ENCODE assay signal across 8 cellular contexts in the genomic region with DNA sequence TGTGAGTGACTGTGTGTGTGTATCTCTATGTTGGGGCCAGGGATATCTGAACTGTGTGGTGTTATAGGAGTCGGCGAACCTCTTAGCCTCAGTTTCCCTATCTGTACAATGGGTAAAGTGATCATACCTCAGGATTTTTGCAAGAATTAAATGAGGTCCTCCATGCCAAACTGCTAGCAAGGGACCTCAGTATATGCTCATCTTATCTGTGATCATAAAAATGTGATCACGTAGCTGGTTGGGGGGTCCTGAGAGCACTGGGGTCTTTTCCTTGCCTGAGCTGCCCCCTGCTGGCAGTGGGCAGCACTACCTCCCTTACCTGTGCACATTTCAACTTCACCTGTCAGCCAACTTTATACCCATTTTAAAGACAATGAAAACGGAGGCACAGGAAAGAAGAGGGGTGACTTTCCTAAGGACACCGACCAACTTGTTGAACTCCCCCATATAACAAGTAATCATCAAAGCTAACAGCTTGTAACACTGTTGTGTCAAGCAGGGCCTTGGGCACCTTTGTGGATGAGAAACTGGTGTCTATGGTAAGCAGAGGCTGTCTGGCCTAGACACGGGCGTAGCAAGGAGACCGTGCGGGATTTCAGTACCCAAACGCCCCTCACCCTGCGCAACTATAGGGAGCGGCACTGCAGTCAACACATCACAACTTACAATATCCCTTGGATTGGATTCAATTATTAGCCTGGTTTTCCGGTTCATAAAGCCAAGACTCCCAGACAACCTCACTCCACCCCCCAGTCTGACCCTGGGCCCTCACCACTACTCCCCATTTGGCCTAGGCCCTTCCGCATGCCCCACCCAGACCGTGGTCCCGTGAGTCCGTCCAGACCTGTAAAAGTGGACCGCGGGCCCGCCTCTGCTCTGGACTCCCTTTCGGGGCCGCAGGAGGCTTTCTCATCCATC. TPM values are rescaled to one million over a fixed set of nuclear protein-coding genes. Genes with fewer than 3 reads are reported as not detected.
DNase-seq lines count a peak whose midpoint lies in the region; ATAC-seq and TF ChIP-seq lines count a peak whose summit lies in the region.

No MANE protein-coding gene starts in this region.

- H3K27me3 ChIP-seq in left ventricle myocardium inferior (ENCODE audit: low read depth): no peaks in the 10 kb centered on the region
- H3K27me3 ChIP-seq in psoas muscle (ENCODE audit: insufficient read depth in 3 of 3, low read length in 2 of 3): no peaks in the 10 kb centered on the region

- H3K4me3 Mint-ChIP-seq in activated naive CD8-positive, alpha-beta T cell: peak overlapping the region; percentile 89

- H3K27me3 Mint-ChIP-seq in activated naive CD8-positive, alpha-beta T cell: no peaks in the 10 kb centered on the region

- peaks cover 25% of the 10 kb centered on the region for H3K4me1 ChIP-seq in left ventricle myocardium inferior
- peaks cover 24% of the 10 kb centered on the region for H3K4me1 ChIP-seq in psoas muscle

- TF ChIP-seq CTCF in left ventricle myocardium inferior (IDR thresholded peaks at IDR 0.05; ENCODE audit: borderline replicate concordance): peak; percentile 72
- TF ChIP-seq CTCF in psoas muscle (IDR thresholded peaks at IDR 0.05): peak; percentile 69

- H3K36me3 Mint-ChIP-seq in activated naive CD8-positive, alpha-beta T cell: no peaks in the 10 kb centered on the region

- peak; percentile 22 for DNase-seq in stimulated activated CD4-positive, alpha-beta T cell treated with anti-CD3 and anti-CD28 coated beads, Interleukin-12 subunit alpha, Interleukin-12 subunit beta, amount 100 ng/mL, for 4 hours
- no peak for DNase-seq in stimulated activated CD4-positive, alpha-beta T cell treated with anti-CD3 and anti-CD28 coated beads, Interleukin-4, amount 100 ng/mL, for 24 hours
- peak; percentile 13 for DNase-seq in NCI-H2227 treated with DMSO at 0.1 percent for 48 hours (lab: John Stamatoyannopoulos, UW)
- DNase-seq in left ventricle myocardium inferior: peak; percentile 32
- DNase-seq in psoas muscle: peak; percentile 55 to 72

- no peaks in the 10 kb centered on the region for H3K9me3 Mint-ChIP-seq in activated naive CD8-positive, alpha-beta T cell (ENCODE audit: low read depth)

- H3K36me3 ChIP-seq in left ventricle myocardium inferior: peaks cover 19% of the 10 kb centered on the region
- H3K36me3 ChIP-seq in psoas muscle (ENCODE audit: insufficient read depth in 1 of 2, low read depth in 1 of 2): peaks cover 2 to 41% of the 10 kb centered on the region in 2 donors

- H3K4me3 ChIP-seq in left ventricle myocardium inferior (peak overlapping the region; percentile 78), psoas muscle (peak overlapping the region; percentile 96)

- peak in 3 of 4 donors; percentile 10 to 39 (median 16) for ATAC-seq in psoas muscle
- ATAC-seq in HG03342 (IDR thresholded peaks at IDR 0.05; ENCODE audit: unreplicated experiment): no peak
- ATAC-seq in GM21723 (IDR thresholded peaks at IDR 0.05; ENCODE audit: unreplicated experiment): no peak

- intact Hi-C loops in left ventricle myocardium inferior (cut with micrococcal nuclease) (no loop called here), psoas muscle (cut with DNase I) (loop anchor here in 1 of 2 donors (5.0 kb wide), 1 partner anchor 72 kb away; no protein-coding TSS in a partner anchor)

- no peaks in the 10 kb centered on the region for H3K9me3 ChIP-seq in left ventricle myocardium inferior (replicated peaks)
- H3K9me3 ChIP-seq in psoas muscle: no peaks in the 10 kb centered on the region

- H3K27ac ChIP-seq in left ventricle myocardium inferior (replicated peaks) (peak overlapping the region; percentile 92), psoas muscle (peak overlapping the region; percentile 95)

- H3K4me1 Mint-ChIP-seq in activated naive CD8-positive, alpha-beta T cell (ENCODE audit: low read depth): peaks cover 19% of the 10 kb centered on the region

- WGBS in psoas muscle, 3 donors: 13 to 18% (median 15%) methylated on average over 22 of the region's 22 CpGs

- no peak overlapping the region for H3K27ac Mint-ChIP-seq in activated naive CD8-positive, alpha-beta T cell

RNA-seq across cellular contexts. Expression of a gene that starts 1.2 kb away (rescaled TPM):
- total RNA-seq in left ventricle myocardium inferior (13.6 TPM), psoas muscle (10 to 100 TPM; 24.0 to 44.4 (median 29.8) TPM)
- polyA plus RNA-seq in psoas muscle: 10 to 100 TPM; 30.7 to 58.7 (median 57.9) TPM

RNA-seq across cellular contexts. Expression of a gene that starts 12.4 kb away (rescaled TPM):
- total RNA-seq in left ventricle myocardium inferior: 7.3 TPM
- 10 to 100 TPM in 2 of 4 donors, 1 to 10 TPM in 2; 5.3 to 22.5 (median 11.4) TPM for total RNA-seq in psoas muscle
- 10 to 100 TPM in 2 of 3 donors, 1 to 10 TPM in 1; 3.1 to 46.8 (median 14.4) TPM for polyA plus RNA-seq in psoas muscle

RNA-seq across cellular contexts. Expression of a gene that starts 31.4 kb away (rescaled TPM):
- total RNA-seq in left ventricle myocardium inferior: 16.9 TPM
- 10 to 100 TPM in 3 of 4 donors, 1 to 10 TPM in 1; 8.4 to 15.3 (median 12.1) TPM for total RNA-seq in psoas muscle
- polyA plus RNA-seq in psoas muscle: 10 to 100 TPM in 1 of 3 donors, 1 to 10 TPM in 2; 4.4 to 13.8 (median 5.0) TPM

RNA-seq across cellular contexts. Expression of a gene that starts 40.4 kb away (rescaled TPM):
- total RNA-seq in left ventricle myocardium inferior: 53.8 TPM
- 10 to 100 TPM; 37.0 to 57.4 (median 48.7) TPM for total RNA-seq in psoas muscle
- 10 to 100 TPM; 60.4 to 60.9 (median 60.7) TPM for polyA plus RNA-seq in psoas muscle

RNA-seq across cellular contexts. Expression of a gene that starts 58.2 kb away (rescaled TPM):
- total RNA-seq in left ventricle myocardium inferior (not detected), psoas muscle (not detected)
- under 1 TPM in 1 of 3 donors, not detected in 2; 0.05 TPM for polyA plus RNA-seq in psoas muscle

Comparison
In these comparisons a context has a peak if more than half of its experiments do, and no peak if none do; other contexts are left out.
1. ATAC-seq: peak in psoas muscle (3 of 4); none in HG03342 (single experiment) and GM21723 (single experiment).